8 cellular contexts compared by ENCODE assay signal in the genomic region with DNA sequence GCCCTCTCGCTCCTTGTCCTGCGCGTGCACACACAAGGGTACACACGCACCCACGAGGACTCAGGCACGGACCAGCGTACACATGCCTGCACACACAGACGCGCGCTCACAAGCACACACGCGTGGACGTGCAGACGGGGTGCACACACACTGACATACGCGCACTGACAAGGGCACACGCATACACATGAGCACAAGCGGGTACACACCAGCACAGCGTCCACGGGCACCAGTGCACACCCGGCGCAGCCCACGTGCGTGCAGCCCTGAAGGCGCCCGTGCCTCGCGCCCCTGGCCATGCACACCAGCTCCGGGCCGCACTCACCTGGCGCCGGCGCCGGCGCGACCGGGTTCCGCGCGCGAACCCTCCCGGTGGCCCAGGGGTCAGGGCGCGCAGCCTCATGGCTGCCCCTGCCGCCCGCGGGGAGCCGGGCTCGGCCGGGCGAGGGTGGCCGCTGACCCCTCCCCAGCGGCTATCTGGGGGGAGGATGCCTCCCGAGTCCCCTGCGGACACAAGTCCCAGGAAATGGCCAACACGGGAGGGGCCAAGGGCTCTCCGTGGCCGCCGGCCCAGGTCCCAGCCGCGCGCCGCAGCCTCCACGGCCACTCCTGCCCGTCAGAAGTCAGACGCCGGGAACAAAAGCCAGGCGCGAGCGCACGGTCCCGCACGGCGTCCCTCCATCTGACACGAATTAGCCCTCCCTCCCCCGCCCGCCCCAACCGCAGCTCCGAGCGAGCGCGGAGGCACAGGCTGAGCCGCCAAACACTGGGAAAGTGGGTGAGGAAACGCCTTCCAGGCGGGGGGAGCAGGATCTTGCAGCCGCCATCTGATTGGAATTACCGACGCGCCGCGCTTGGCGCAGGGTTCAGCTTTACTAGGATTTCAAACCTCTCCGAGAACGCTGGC. TPM values are rescaled to one million over a fixed set of nuclear protein-coding genes. Genes with fewer than 3 reads are reported as not detected.
DNase-seq lines count a peak whose midpoint lies in the region; ATAC-seq, FAIRE-seq and TF ChIP-seq lines count a peak whose summit lies in the region.

No MANE protein-coding gene starts in this region.

- peak overlapping the region; percentile 11 to 29 (median 20) for H3K4me3 ChIP-seq in keratinocyte (ENCODE audit: control insufficient read depth in 2 of 3, extremely low read depth in 1 of 3, insufficient read depth in 2 of 3, low read depth in 1 of 3, low read length in 3 of 3)
- peak overlapping the region in 7 of 8 donors; percentile 27 to 64 (median 33) for H3K4me3 ChIP-seq in spleen

- DNase-seq in HCEC 1CT (peak; percentile 55), cerebellar cortex (ENCODE audit: low spot score) (peak; percentile 27), keratinocyte (ENCODE audit: low read depth, low spot score) (no peak), spleen (peak; percentile 74), activated gamma-delta T cell (lab: John Stamatoyannopoulos, UW) (no peak), NCI-H2081 treated with DMSO at 0.1 percent for 48 hours (lab: John Stamatoyannopoulos, UW) (no peak), NCI-H226 (no peak)

- H3K27ac ChIP-seq in keratinocyte (ENCODE audit: control insufficient read depth, insufficient read depth, low read length) = no peak overlapping the region
- H3K27ac ChIP-seq in spleen = peak overlapping the region; percentile 19 to 63 (median 54)

- no peak for TF ChIP-seq POLR2A in spleen (IDR thresholded peaks at IDR 0.05)

- TF ChIP-seq CTCF in keratinocyte (optimal IDR thresholded peaks at IDR 0.05 in 1 of 3, IDR thresholded peaks at IDR 0.05 in 1 of 3, conservative IDR thresholded peaks at IDR 0.05 in 1 of 3; ENCODE audit: extremely low read depth in 1 of 3, insufficient read depth in 2 of 3, low read length in 3 of 3) = no peak
- TF ChIP-seq CTCF in spleen (IDR thresholded peaks at IDR 0.05 in 8 of 11, conservative IDR thresholded peaks at IDR 0.05 in 3 of 11) = no peak

- H3K27me3 ChIP-seq in keratinocyte (ENCODE audit: control insufficient read depth, extremely low read depth, insufficient read depth, low read length) = peaks cover 21% of the 10 kb centered on the region
- H3K27me3 ChIP-seq in spleen (replicated peaks in 1 of 7) = peaks cover 0 to 22% (median 0%) of the 10 kb centered on the region in 7 donors

- no peaks in the 10 kb centered on the region for H4K20me1 ChIP-seq in keratinocyte (ENCODE audit: control insufficient read depth, extremely low read depth, insufficient read depth, low read length)

- peak overlapping the region; percentile 70 for H2AFZ ChIP-seq in keratinocyte (ENCODE audit: control insufficient read depth, low read length)

- H3K4me2 ChIP-seq in keratinocyte (ENCODE audit: control insufficient read depth, extremely low read depth, insufficient read depth, low read depth, low read length) = peak overlapping the region; percentile 67

- peak overlapping the region; percentile 35 for H3K9ac ChIP-seq in keratinocyte (ENCODE audit: control insufficient read depth, extremely low read depth, insufficient read depth, low read length)

- WGBS in spleen, 5 donors = 32 to 63% (median 35%) methylated on average over 18 to 94 of the region's 94 CpGs

- intact Hi-C loops in spleen (cut with DNase I; ENCODE audit: low total_unique reads) = no loop called here

- H3K9me1 ChIP-seq in keratinocyte (ENCODE audit: control insufficient read depth, extremely low read depth, insufficient read depth, low read length) = no peaks in the 10 kb centered on the region

- no peak for ATAC-seq in HG02623 (IDR thresholded peaks at IDR 0.05; ENCODE audit: unreplicated experiment)

- H3K4me1 ChIP-seq in keratinocyte (ENCODE audit: control insufficient read depth, extremely low read depth, insufficient read depth, low read length) (peaks cover 32% of the 10 kb centered on the region), spleen (peaks cover 0 to 73% (median 55%) of the 10 kb centered on the region in 6 donors)

- no peaks in the 10 kb centered on the region for H3K36me3 ChIP-seq in keratinocyte (ENCODE audit: control insufficient read depth in 2 of 2, extremely low read depth in 1 of 2, insufficient read depth in 2 of 2, low read length in 2 of 2)
- H3K36me3 ChIP-seq in spleen = peaks cover 0 to 4% (median 0%) of the 10 kb centered on the region in 6 donors

- no peaks in the 10 kb centered on the region for H3K79me2 ChIP-seq in keratinocyte (ENCODE audit: control insufficient read depth, insufficient read depth, low read length)

- dilution Hi-C loops in keratinocyte (cut with MboI; ENCODE audit: extremely low pct_ligation_motif_present, low sequenced_read_pairs) = loop anchor here (10.0 to 25.0 kb wide), 2 partner anchors 52 to 100 kb away; no protein-coding TSS in a partner anchor

- H3K9me3 ChIP-seq in keratinocyte (ENCODE audit: control insufficient read depth, low read depth, low read length) (no peaks in the 10 kb centered on the region), spleen (no peaks in the 10 kb centered on the region)

- no peak for FAIRE-seq in keratinocyte (lab: Jason Lieb, UNC)

RNA-seq across cellular contexts. Expression of a gene that starts 45.0 kb away (rescaled TPM):
- 3.9 to 5.7 TPM (median 5.3 TPM) in 3 replicates for polyA plus RNA-seq in keratinocyte
- polyA plus RNA-seq in keratinocyte (2011; ENCODE audit: low read depth) = 0.39 TPM
- polyA plus RNA-seq in keratinocyte (2011; cell fraction: cytosol; rRNA removed) = 4.7 and 4.9 TPM in 2 replicates
- 12.2 and 14.2 TPM in 2 replicates for polyA plus RNA-seq in keratinocyte (2011; cell fraction: nucleus; rRNA removed)
- 1.2 and 4.6 TPM in 2 replicates for polyA plus RNA-seq in keratinocyte (2012; ENCODE audit: low replicate concordance)
- polyA minus RNA-seq in keratinocyte = 10.1 to 20.3 TPM (median 18.5 TPM) in 3 replicates
- polyA minus RNA-seq in keratinocyte (2011; cell fraction: cytosol; rRNA and poly(A)+ RNA removed) = 6.1 TPM
- 10.4 and 17.5 TPM in 2 replicates for polyA minus RNA-seq in keratinocyte (2011; cell fraction: nucleus; rRNA and poly(A)+ RNA removed)
- total RNA-seq in spleen = 100 to 1,000 TPM; 122 to 247 (median 152) TPM
- 10 to 100 TPM; 17.7 to 31.4 (median 20.9) TPM for polyA plus RNA-seq in spleen

Comparison
In these comparisons a context has a peak if more than half of its experiments do, and no peak if none do; other contexts are left out.
1. DNase-seq: peak in HCEC 1CT (single experiment), cerebellar cortex (single experiment) and spleen (single experiment); none in keratinocyte (single experiment), activated gamma-delta T cell (single experiment), NCI-H2081 treated with DMSO at 0.1 percent for 48 hours (single experiment) and NCI-H226 (single experiment).